ENCODE assay signal across 1 cellular context in the genomic region with DNA sequence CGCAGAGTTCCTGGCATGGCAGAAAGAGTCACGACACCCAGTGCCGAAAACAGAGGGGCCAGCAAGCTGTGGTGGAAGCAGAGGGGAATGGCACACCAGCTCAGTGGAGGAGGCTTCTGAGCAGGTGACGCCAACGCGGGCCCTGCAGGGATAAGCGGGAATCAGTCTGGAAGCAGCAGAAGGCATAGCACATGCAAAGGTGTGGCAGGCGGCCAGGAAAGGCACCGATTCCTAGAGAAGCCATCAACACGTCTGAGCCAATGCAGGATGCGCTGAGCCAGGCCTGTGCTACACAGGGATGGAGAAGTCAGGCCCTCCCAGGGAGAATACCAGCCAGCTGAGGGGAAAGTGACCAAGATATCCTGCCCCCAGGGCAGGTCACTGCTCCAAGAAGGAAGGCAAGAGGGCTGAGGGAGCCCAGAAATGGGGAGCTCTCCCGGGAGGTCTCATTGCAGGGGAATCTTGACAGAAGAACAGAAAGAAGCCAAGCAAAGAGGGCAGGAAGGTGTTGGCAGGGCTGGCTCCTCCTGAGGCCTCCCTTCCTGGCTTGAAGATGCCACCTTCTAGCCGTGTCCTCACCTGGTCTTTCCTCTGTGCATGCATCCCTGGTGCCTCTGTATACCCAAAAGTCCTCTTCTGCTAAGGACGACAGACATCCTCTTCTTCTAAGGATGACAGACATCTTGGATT.
TF ChIP-seq lines count a peak whose summit lies in the region.

No MANE protein-coding gene starts in this region.

TF ChIP-seq in HepG2, 621 proteins besides CTCF, POLR2A, EP300 and RAD21 (continued from another document):
- TF ChIP-seq, protein P1, sequence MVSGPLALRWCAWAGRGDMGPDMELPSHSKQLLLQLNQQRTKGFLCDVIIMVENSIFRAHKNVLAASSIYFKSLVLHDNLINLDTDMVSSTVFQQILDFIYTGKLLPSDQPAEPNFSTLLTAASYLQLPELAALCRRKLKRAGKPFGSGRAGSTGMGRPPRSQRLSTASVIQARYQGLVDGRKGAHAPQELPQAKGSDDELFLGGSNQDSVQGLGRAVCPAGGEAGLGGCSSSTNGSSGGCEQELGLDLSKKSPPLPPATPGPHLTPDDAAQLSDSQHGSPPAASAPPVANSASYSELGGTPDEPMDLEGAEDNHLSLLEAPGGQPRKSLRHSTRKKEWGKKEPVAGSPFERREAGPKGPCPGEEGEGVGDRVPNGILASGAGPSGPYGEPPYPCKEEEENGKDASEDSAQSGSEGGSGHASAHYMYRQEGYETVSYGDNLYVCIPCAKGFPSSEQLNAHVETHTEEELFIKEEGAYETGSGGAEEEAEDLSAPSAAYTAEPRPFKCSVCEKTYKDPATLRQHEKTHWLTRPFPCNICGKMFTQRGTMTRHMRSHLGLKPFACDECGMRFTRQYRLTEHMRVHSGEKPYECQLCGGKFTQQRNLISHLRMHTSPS (CRISPR knock-in tag; IDR thresholded peaks at IDR 0.05; ENCODE audit: low read depth) = no peak
- TF ChIP-seq TBP (CRISPR knock-in tag; IDR thresholded peaks at IDR 0.05) (no peak), TAF1 (CRISPR knock-in tag; IDR thresholded peaks at IDR 0.05) (no peak), FOSL1 (CRISPR knock-in tag; IDR thresholded peaks at IDR 0.05; ENCODE audit: borderline replicate concordance) (no peak), ZNF296 (CRISPR knock-in tag; conservative IDR thresholded peaks at IDR 0.05) (no peak)
- TF ChIP-seq, protein P2, sequence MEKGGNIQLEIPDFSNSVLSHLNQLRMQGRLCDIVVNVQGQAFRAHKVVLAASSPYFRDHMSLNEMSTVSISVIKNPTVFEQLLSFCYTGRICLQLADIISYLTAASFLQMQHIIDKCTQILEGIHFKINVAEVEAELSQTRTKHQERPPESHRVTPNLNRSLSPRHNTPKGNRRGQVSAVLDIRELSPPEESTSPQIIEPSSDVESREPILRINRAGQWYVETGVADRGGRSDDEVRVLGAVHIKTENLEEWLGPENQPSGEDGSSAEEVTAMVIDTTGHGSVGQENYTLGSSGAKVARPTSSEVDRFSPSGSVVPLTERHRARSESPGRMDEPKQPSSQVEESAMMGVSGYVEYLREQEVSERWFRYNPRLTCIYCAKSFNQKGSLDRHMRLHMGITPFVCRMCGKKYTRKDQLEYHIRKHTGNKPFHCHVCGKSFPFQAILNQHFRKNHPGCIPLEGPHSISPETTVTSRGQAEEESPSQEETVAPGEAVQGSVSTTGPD (CRISPR knock-in tag; IDR thresholded peaks at IDR 0.05) = no peak
- TF ChIP-seq, protein P3, sequence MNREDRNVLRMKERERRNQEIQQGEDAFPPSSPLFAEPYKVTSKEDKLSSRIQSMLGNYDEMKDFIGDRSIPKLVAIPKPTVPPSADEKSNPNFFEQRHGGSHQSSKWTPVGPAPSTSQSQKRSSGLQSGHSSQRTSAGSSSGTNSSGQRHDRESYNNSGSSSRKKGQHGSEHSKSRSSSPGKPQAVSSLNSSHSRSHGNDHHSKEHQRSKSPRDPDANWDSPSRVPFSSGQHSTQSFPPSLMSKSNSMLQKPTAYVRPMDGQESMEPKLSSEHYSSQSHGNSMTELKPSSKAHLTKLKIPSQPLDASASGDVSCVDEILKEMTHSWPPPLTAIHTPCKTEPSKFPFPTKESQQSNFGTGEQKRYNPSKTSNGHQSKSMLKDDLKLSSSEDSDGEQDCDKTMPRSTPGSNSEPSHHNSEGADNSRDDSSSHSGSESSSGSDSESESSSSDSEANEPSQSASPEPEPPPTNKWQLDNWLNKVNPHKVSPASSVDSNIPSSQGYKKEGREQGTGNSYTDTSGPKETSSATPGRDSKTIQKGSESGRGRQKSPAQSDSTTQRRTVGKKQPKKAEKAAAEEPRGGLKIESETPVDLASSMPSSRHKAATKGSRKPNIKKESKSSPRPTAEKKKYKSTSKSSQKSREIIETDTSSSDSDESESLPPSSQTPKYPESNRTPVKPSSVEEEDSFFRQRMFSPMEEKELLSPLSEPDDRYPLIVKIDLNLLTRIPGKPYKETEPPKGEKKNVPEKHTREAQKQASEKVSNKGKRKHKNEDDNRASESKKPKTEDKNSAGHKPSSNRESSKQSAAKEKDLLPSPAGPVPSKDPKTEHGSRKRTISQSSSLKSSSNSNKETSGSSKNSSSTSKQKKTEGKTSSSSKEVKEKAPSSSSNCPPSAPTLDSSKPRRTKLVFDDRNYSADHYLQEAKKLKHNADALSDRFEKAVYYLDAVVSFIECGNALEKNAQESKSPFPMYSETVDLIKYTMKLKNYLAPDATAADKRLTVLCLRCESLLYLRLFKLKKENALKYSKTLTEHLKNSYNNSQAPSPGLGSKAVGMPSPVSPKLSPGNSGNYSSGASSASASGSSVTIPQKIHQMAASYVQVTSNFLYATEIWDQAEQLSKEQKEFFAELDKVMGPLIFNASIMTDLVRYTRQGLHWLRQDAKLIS (CRISPR knock-in tag; IDR thresholded peaks at IDR 0.05) = no peak
- TF ChIP-seq, protein P4, sequence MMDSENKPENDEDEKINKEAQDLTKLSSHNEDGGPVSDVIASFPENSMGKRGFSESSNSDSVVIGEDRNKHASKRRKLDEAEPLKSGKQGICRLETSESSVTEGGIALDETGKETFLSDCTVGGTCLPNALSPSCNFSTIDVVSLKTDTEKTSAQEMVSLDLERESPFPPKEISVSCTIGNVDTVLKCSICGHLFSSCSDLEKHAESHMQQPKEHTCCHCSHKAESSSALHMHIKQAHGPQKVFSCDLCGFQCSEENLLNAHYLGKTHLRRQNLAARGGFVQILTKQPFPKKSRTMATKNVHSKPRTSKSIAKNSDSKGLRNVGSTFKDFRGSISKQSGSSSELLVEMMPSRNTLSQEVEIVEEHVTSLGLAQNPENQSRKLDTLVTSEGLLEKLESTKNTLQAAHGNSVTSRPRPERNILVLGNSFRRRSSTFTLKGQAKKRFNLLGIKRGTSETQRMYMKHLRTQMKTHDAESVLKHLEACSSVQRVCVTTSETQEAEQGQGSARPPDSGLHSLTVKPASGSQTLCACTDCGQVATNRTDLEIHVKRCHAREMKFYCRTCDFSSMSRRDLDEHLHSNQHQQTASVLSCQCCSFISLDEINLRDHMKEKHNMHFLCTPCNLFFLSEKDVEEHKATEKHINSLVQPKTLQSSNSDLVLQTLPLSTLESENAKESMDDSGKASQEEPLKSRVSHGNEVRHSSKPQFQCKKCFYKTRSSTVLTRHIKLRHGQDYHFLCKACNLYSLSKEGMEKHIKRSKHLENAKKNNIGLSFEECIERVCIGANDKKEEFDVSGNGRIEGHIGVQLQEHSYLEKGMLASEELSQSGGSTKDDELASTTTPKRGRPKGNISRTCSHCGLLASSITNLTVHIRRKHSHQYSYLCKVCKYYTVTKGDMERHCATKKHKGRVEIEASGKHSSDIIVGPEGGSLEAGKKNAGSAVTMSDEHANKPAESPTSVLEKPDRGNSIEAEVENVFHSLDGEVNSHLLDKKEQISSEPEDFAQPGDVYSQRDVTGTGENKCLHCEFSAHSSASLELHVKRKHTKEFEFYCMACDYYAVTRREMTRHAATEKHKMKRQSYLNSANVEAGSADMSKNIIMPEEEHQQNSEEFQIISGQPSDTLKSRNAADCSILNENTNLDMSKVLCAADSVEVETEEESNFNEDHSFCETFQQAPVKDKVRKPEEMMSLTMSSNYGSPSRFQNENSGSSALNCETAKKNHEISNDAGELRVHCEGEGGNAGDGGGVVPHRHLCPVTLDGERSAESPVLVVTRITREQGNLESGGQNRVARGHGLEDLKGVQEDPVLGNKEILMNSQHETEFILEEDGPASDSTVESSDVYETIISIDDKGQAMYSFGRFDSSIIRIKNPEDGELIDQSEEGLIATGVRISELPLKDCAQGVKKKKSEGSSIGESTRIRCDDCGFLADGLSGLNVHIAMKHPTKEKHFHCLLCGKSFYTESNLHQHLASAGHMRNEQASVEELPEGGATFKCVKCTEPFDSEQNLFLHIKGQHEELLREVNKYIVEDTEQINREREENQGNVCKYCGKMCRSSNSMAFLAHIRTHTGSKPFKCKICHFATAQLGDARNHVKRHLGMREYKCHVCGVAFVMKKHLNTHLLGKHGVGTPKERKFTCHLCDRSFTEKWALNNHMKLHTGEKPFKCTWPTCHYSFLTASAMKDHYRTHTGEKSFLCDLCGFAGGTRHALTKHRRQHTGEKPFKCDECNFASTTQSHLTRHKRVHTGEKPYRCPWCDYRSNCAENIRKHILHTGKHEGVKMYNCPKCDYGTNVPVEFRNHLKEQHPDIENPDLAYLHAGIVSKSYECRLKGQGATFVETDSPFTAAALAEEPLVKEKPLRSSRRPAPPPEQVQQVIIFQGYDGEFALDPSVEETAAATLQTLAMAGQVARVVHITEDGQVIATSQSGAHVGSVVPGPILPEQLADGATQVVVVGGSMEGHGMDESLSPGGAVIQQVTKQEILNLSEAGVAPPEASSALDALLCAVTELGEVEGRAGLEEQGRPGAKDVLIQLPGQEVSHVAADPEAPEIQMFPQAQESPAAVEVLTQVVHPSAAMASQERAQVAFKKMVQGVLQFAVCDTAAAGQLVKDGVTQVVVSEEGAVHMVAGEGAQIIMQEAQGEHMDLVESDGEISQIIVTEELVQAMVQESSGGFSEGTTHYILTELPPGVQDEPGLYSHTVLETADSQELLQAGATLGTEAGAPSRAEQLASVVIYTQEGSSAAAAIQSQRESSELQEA (CRISPR knock-in tag; IDR thresholded peaks at IDR 0.05; ENCODE audit: not compliant biosample characterization) = no peak
